15 cellular contexts compared by ENCODE assay signal in the genomic region with DNA sequence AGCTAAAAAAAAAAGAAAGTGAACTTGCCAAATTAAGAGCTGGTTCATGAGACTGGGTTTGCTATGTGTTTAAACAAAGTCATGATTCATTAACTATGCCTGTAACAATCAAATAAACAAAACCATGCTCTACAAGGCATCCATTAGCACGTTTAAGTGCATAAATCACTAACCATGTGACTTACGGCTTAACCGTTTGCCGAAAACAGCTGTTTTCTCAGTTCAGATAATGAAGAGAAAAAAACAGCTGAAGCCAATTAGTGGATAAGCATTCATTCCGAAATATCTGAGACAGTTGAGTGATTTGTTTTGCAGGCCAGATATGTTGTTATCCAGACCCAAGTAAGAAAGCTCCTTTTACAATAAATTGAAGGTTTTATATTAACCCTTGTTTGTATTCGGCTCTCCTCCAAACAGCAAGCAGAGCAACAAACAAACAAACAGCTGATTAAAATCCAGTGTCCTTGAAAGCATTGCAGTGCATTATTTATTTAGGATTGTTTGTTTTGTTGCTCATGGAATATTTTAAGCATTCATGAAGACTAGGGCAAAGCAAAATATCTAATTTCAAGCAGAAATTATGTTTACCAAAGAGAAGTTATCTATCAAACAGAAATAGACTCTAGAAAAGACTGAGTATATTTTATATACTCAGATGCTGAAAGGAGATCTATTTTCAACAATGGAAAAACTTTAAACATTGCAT.
DNase-seq lines count a peak whose midpoint lies in the region; ATAC-seq, FAIRE-seq and TF ChIP-seq lines count a peak whose summit lies in the region.
"Had no signal": no experiment of that assay in that cellular context is flagged by ENCODE, and none has a peak within 500 bp of the region (broad histone marks: within the 10 kb centered on the region; RNA-seq: fewer than 3 reads in every experiment).

No MANE protein-coding gene starts in this region.

- H3K14ac ChIP-seq in mesenchymal stem cell (ENCODE audit: low read length in 2 of 2): no peak overlapping the region

- peak overlapping the region; percentile 9 for H3K9ac ChIP-seq in astrocyte (ENCODE audit: low read length)
- peak overlapping the region; percentile 54 for H3K9ac ChIP-seq in mesenchymal stem cell (ENCODE audit: low read length)

- no peak overlapping the region for H3K23ac ChIP-seq in mesenchymal stem cell (ENCODE audit: low read length in 2 of 2)

- H3K9me3 ChIP-seq in astrocyte (ENCODE audit: insufficient read depth, low read depth, low read length) (no peaks in the 10 kb centered on the region), mesenchymal stem cell (ENCODE audit: control insufficient read depth, low read length) (no peaks in the 10 kb centered on the region)

- no peak overlapping the region for H2AK5ac ChIP-seq in mesenchymal stem cell (ENCODE audit: low read length, severe bottlenecking)

- no peak overlapping the region for H2BK12ac ChIP-seq in mesenchymal stem cell (ENCODE audit: low read length in 2 of 2)

- no peak for TF ChIP-seq POLR2A in GM12891 (IDR thresholded peaks at IDR 0.05; ENCODE audit: low read depth, low read length)

- H3K4me3 ChIP-seq in astrocyte (ENCODE audit: insufficient read depth, low read depth, low read length) (no peak overlapping the region), mesenchymal stem cell (ENCODE audit: insufficient read depth in 1 of 2, low read depth in 1 of 2, low read length in 2 of 2) (peak overlapping the region in 1 of 2 experiments; percentile 1)

- no peak overlapping the region for H3K4me3 Mint-ChIP-seq in astrocyte (ENCODE audit: unreplicated experiment)
- no peak overlapping the region for H3K4me3 Mint-ChIP-seq in WTC11
- H3K4me3 Mint-ChIP-seq: activated CD8-positive, alpha-beta memory T cell treated with anti-CD3 and anti-CD28 coated beads, Interleukin-2, amount 10 ng/mL, durations not matched to agents 7 days and 5 days; memory B cell; stimulated activated memory B cell treated with anti-CD40 and anti-IgM and Interleukin-4, amounts not matched to agents 10 μg/mL and 1 μg/mL and 100 μg/mL, for 72 hours had no signal

- H4K20me1 ChIP-seq in astrocyte (ENCODE audit: insufficient read depth, low read length): no peaks in the 10 kb centered on the region

- no peak overlapping the region for H3K18ac ChIP-seq in mesenchymal stem cell (ENCODE audit: low read depth in 1 of 2, low read length in 2 of 2)

- no peak for ATAC-seq in WTC11
- ATAC-seq: activated CD8-positive, alpha-beta memory T cell treated with anti-CD3 and anti-CD28 coated beads, Interleukin-2, amount 10 ng/mL, durations not matched to agents 7 days and 5 days; stimulated activated memory B cell treated with anti-CD40 and anti-IgM and Interleukin-4, amounts not matched to agents 10 μg/mL and 1 μg/mL and 100 μg/mL, for 72 hours had no signal

- no peaks in the 10 kb centered on the region for H3K79me2 ChIP-seq in astrocyte (ENCODE audit: insufficient read depth, low read length)

- H4K91ac ChIP-seq in mesenchymal stem cell (ENCODE audit: low read length): no peak overlapping the region

- peak; percentile 13 for FAIRE-seq in astrocyte (lab: Jason Lieb, UNC)
- no peak for FAIRE-seq in GM12891 (lab: Jason Lieb, UNC)
- FAIRE-seq: frontal cortex, small intestine had no signal

- H3K27me3 Mint-ChIP-seq in astrocyte (ENCODE audit: low read depth, unreplicated experiment): no peaks in the 10 kb centered on the region
- H3K27me3 Mint-ChIP-seq in WTC11 (ENCODE audit: low read depth): no peaks in the 10 kb centered on the region
- H3K27me3 Mint-ChIP-seq: activated CD8-positive, alpha-beta memory T cell treated with anti-CD3 and anti-CD28 coated beads, Interleukin-2, amount 10 ng/mL, durations not matched to agents 7 days and 5 days had no signal

- peak; percentile 4 for DNase-seq in Caki2 (ENCODE audit: low read depth)
- DNase-seq in NCI-H1417 treated with DMSO at 0.1 percent for 48 hours (lab: John Stamatoyannopoulos, UW): peak; percentile 56
- peak; percentile 86 for DNase-seq in astrocyte (ENCODE audit: low read depth)
- peak; percentile 79 for DNase-seq in mesenchymal stem cell
- DNase-seq in GM12891 (ENCODE audit: insufficient read length, low spot score): no peak
- DNase-seq in NCI-H510A (lab: John Stamatoyannopoulos, UW): no peak
- no peak for DNase-seq in WTC11 (ENCODE audit: low spot score)
- DNase-seq in RKO (ENCODE audit: low spot score): no peak
- DNase-seq: activated CD8-positive, alpha-beta memory T cell treated with anti-CD3 and anti-CD28 coated beads, Interleukin-2, amount 10 ng/mL, durations not matched to agents 7 days and 5 days; NCI-H2227 treated with DMSO at 0.1 percent for 48 hours; small intestine; T-helper 2 cell had no signal

- peak overlapping the region; percentile 49 for H3K4me2 ChIP-seq in astrocyte (ENCODE audit: low read length)
- H3K4me2 ChIP-seq in mesenchymal stem cell (ENCODE audit: low read length, poor library complexity, severe bottlenecking): peak overlapping the region; percentile 22

- peaks cover 2% of the 10 kb centered on the region for H3K36me3 Mint-ChIP-seq in astrocyte (ENCODE audit: low read depth, unreplicated experiment)
- H3K36me3 Mint-ChIP-seq in WTC11: peaks cover 5% of the 10 kb centered on the region; the same call in 1 of the 2 replicates
- H3K36me3 Mint-ChIP-seq: activated CD8-positive, alpha-beta memory T cell treated with anti-CD3 and anti-CD28 coated beads, Interleukin-2, amount 10 ng/mL, durations not matched to agents 7 days and 5 days; memory B cell; stimulated activated memory B cell treated with anti-CD40 and anti-IgM and Interleukin-4, amounts not matched to agents 10 μg/mL and 1 μg/mL and 100 μg/mL, for 72 hours had no signal

- WGBS in mesenchymal stem cell: 0% methylated on average over 5 of the region's 6 CpGs

- POLR2A ChIA-PET in WTC11 (lab: Charles Lee): no interaction called here

- H2AFZ ChIP-seq in astrocyte (ENCODE audit: low read depth, low read length) (peak overlapping the region; percentile 43), mesenchymal stem cell (ENCODE audit: low read depth, low read length) (no peak overlapping the region)

- H3K27me3 ChIP-seq in astrocyte (ENCODE audit: insufficient read depth, low read length) (no peaks in the 10 kb centered on the region), mesenchymal stem cell (ENCODE audit: control insufficient read depth in 1 of 2, insufficient read depth in 1 of 2, low read length in 2 of 2) (no peaks in the 10 kb centered on the region)

- H3K4me1 ChIP-seq in astrocyte (ENCODE audit: insufficient read depth, low read length): peaks cover 10% of the 10 kb centered on the region
- H3K4me1 ChIP-seq in mesenchymal stem cell (ENCODE audit: control insufficient read depth, insufficient read depth, low read depth, low read length): peaks cover under 1% of the 10 kb centered on the region

- H4K8ac ChIP-seq in mesenchymal stem cell (ENCODE audit: low read length): no peak overlapping the region

- TF ChIP-seq CTCF in astrocyte (IDR thresholded peaks at IDR 0.05; ENCODE audit: insufficient read depth, low read depth, low read length) (no peak), WTC11 (IDR thresholded peaks at IDR 0.05) (no peak)

- no peak overlapping the region for H2BK5ac ChIP-seq in mesenchymal stem cell (ENCODE audit: low read depth, low read length, poor library complexity, severe bottlenecking)

- H3K4ac ChIP-seq in mesenchymal stem cell (ENCODE audit: low read depth in 1 of 2, low read length in 2 of 2): no peak overlapping the region

- in situ Hi-C loops in Caki2 (cut with HindIII; ENCODE audit: low pct_unique_long_range_greater_than_20kb, low sequenced_read_pairs): no loop called here

- no peaks in the 10 kb centered on the region for H3K79me1 ChIP-seq in mesenchymal stem cell (replicated peaks; ENCODE audit: low read length, poor library complexity, severe bottlenecking)

- H3K27ac Mint-ChIP-seq in astrocyte (ENCODE audit: unreplicated experiment) (no peak overlapping the region), WTC11 (no peak overlapping the region)
- H3K27ac Mint-ChIP-seq: activated CD8-positive, alpha-beta memory T cell treated with anti-CD3 and anti-CD28 coated beads, Interleukin-2, amount 10 ng/mL, durations not matched to agents 7 days and 5 days; memory B cell; stimulated activated memory B cell treated with anti-CD40 and anti-IgM and Interleukin-4, amounts not matched to agents 10 μg/mL and 1 μg/mL and 100 μg/mL, for 72 hours had no signal

- no peaks in the 10 kb centered on the region for H3K36me3 ChIP-seq in astrocyte (ENCODE audit: insufficient read depth, low read length)
- no peaks in the 10 kb centered on the region for H3K36me3 ChIP-seq in mesenchymal stem cell (ENCODE audit: control insufficient read depth in 1 of 2, insufficient read depth in 2 of 2, low read depth in 1 of 2, low read length in 2 of 2)

- no peak overlapping the region for H2BK120ac ChIP-seq in mesenchymal stem cell (ENCODE audit: low read depth, low read length)

- peaks cover 2% of the 10 kb centered on the region for H3K9me3 Mint-ChIP-seq in astrocyte (ENCODE audit: unreplicated experiment)
- H3K9me3 Mint-ChIP-seq in WTC11: peaks cover 6% of the 10 kb centered on the region
- H3K9me3 Mint-ChIP-seq: memory B cell; stimulated activated memory B cell treated with anti-CD40 and anti-IgM and Interleukin-4, amounts not matched to agents 10 μg/mL and 1 μg/mL and 100 μg/mL, for 72 hours had no signal

- H3K4me1 Mint-ChIP-seq in astrocyte (ENCODE audit: low read depth, unreplicated experiment) (peaks cover 2% of the 10 kb centered on the region), WTC11 (0 out of 2 replicates have a peak, but pooled peaks cover 3% of the 10 kb centered on the region)
- H3K4me1 Mint-ChIP-seq: activated CD8-positive, alpha-beta memory T cell treated with anti-CD3 and anti-CD28 coated beads, Interleukin-2, amount 10 ng/mL, durations not matched to agents 7 days and 5 days had no signal

- H2BK15ac ChIP-seq in mesenchymal stem cell (ENCODE audit: low read depth, poor library complexity, severe bottlenecking): no peak overlapping the region

- H3K27ac ChIP-seq in astrocyte (ENCODE audit: low read depth, low read length) (no peak overlapping the region), mesenchymal stem cell (ENCODE audit: low read length, poor library complexity, severe bottlenecking) (no peak overlapping the region)

- CTCF ChIA-PET in WTC11 (lab: Charles Lee): no interaction called here

TF ChIP-seq in GM12891, 5 proteins besides CTCF, POLR2A, EP300 and RAD21 (continues in another document):
- TF ChIP-seq POLR2AphosphoS5 (IDR thresholded peaks at IDR 0.05; ENCODE audit: low read depth, low read length): no peak
- TF ChIP-seq SPI1 (IDR thresholded peaks at IDR 0.05; ENCODE audit: low read depth, low read length): no peak
- no peak for TF ChIP-seq TAF1 (IDR thresholded peaks at IDR 0.05; ENCODE audit: low read depth, low read length)
- TF ChIP-seq PAX5 (IDR thresholded peaks at IDR 0.05; ENCODE audit: insufficient read depth, low read length, severe bottlenecking): no peak

TF ChIP-seq in WTC11, 78 proteins besides CTCF, POLR2A, EP300 and RAD21 (continues in another document):
- no peak for TF ChIP-seq ZNF671 (CRISPR knock-in tag; IDR thresholded peaks at IDR 0.05)
- no peak for TF ChIP-seq JUN (CRISPR knock-in tag; IDR thresholded peaks at IDR 0.05)
- no peak for TF ChIP-seq SMAD4 (CRISPR knock-in tag; IDR thresholded peaks at IDR 0.05)

Comparison
In these comparisons a context has a peak if more than half of its experiments do, and no peak if none do; other contexts are left out.
1. DNase-seq: peak in Caki2 (single experiment), NCI-H1417 treated with DMSO at 0.1 percent for 48 hours (single experiment), astrocyte (single experiment) and mesenchymal stem cell (single experiment); none in GM12891 (single experiment), NCI-H510A (single experiment), WTC11 (single experiment) and RKO (single experiment).